ENCODE assay signal across 8 cellular contexts in the genomic region with DNA sequence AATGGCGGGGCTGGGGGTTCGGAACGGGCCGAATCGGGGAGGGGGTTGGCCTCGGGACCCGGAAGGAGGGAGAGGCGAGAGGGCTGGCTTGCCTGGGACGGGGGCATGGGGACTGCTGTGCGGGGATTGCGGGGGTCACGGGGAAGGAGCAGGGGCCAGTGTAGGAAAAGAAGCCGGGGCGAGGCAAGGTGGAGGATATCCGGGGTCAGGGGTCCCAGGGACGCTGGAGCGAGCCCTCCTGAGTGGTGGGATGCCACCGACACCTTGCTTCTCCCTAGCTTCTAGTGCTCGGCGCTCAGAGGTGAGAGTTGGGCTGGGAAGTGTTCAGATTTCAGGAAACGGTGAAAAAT. TPM values are rescaled to one million over a fixed set of nuclear protein-coding genes. Genes with fewer than 3 reads are reported as not detected.
DNase-seq lines count a peak whose midpoint lies in the region; ATAC-seq and TF ChIP-seq lines count a peak whose summit lies in the region.

No MANE protein-coding gene starts in this region.

- peaks cover 3 to 23% of the 10 kb centered on the region in 2 experiments; a peak in 2 of 4 replicates for H3K4me1 ChIP-seq in HCT116 (ENCODE audit: control insufficient read depth in 1 of 2, insufficient read depth in 2 of 2, low read length in 2 of 2)
- peaks cover 10% of the 10 kb centered on the region for H3K4me1 ChIP-seq in hepatocyte (ENCODE audit: insufficient read depth)
- peaks cover 22 to 27% (median 23%) of the 10 kb centered on the region in 3 donors for H3K4me1 ChIP-seq in skeletal muscle tissue (ENCODE audit: control insufficient read depth in 3 of 3, insufficient read depth in 3 of 3, low read length in 3 of 3)

- no peaks in the 10 kb centered on the region for H3K79me2 ChIP-seq in HCT116 (ENCODE audit: insufficient read depth, low read length)
- H3K79me2 ChIP-seq in hepatocyte, result no peaks in the 10 kb centered on the region

- no peaks in the 10 kb centered on the region for H3K9me3 ChIP-seq in HCT116 (ENCODE audit: control insufficient read depth in 1 of 2, insufficient read depth in 1 of 2, low read depth in 1 of 2, low read length in 2 of 2)
- no peaks in the 10 kb centered on the region for H3K9me3 ChIP-seq in T-helper 17 cell (ENCODE audit: control insufficient read depth, low read length, poor library complexity, severe bottlenecking)
- no peaks in the 10 kb centered on the region for H3K9me3 ChIP-seq in hepatocyte (ENCODE audit: low read depth)
- H3K9me3 ChIP-seq in skeletal muscle tissue (ENCODE audit: control insufficient read depth in 3 of 3, low read length in 3 of 3), result no peaks in the 10 kb centered on the region

- BruUV-seq in HCT116 (replicated peaks; lab: Mats Ljungman, UMichigan), result no TSS peak

- H3K4me1 Mint-ChIP-seq in T-helper 17 cell, result peaks cover 32% of the 10 kb centered on the region

- no peak for TF ChIP-seq RAD21 in HCT116 (IDR thresholded peaks at IDR 0.05; ENCODE audit: low read depth)

- H4K20me1 ChIP-seq in HCT116 (ENCODE audit: insufficient read depth), result no peaks in the 10 kb centered on the region
- no peaks in the 10 kb centered on the region for H4K20me1 ChIP-seq in hepatocyte (ENCODE audit: insufficient read depth, poor library complexity, severe bottlenecking)

- H3K27ac ChIP-seq in HCT116 (ENCODE audit: low read depth, low read length) (peak overlapping the region; percentile 35; the same call in 1 of the 2 replicates), hepatocyte (no peak overlapping the region), skeletal muscle tissue (ENCODE audit: low read depth, low read length) (no peak overlapping the region)

- no peaks in the 10 kb centered on the region for H3K27me3 ChIP-seq in HCT116 (ENCODE audit: insufficient read depth, low read length)
- H3K27me3 ChIP-seq in hepatocyte, result peaks cover 17% of the 10 kb centered on the region
- H3K27me3 ChIP-seq in skeletal muscle tissue (ENCODE audit: control insufficient read depth in 3 of 3, insufficient read depth in 3 of 3, low read length in 3 of 3), result no peaks in the 10 kb centered on the region

- TF ChIP-seq CTCF in HCT116 (IDR thresholded peaks at IDR 0.05 in 2 of 3, conservative IDR thresholded peaks at IDR 0.05 in 1 of 3; ENCODE audit: borderline replicate concordance in 1 of 3, insufficient read depth in 1 of 3, low read depth in 2 of 3, low read length in 2 of 3) (no peak), hepatocyte (IDR thresholded peaks at IDR 0.05; ENCODE audit: poor library complexity) (no peak)

- DNase-seq in HCT116 (ENCODE audit: low read depth, low spot score) (no peak), T-helper 17 cell (no peak), hepatocyte (ENCODE audit: low spot score) (no peak), superior temporal gyrus (ENCODE audit: extremely low spot score) (no peak), NCI-H2227 treated with DMSO at 0.1 percent for 48 hours (lab: John Stamatoyannopoulos, UW) (no peak)

- no peak overlapping the region for H2AFZ ChIP-seq in HCT116 (ENCODE audit: low read depth, low read length, poor library complexity, severe bottlenecking)
- H2AFZ ChIP-seq in hepatocyte, result peak overlapping the region; percentile 91

- CTCF ChIA-PET in HCT116 (lab: Charles Lee), result interaction anchor here (0.7 to 1.4 kb wide), 2 partner anchors 74 to 79 kb away, joined by 4 read pairs; no protein-coding TSS in a partner anchor

- intact Hi-C loops in HCT116 (cut with micrococcal nuclease), result no loop called here

- RAD21 ChIA-PET in HCT116 (lab: Charles Lee; ENCODE audit: low non-redundant PET in 1 of 2, low total read pairs in 2 of 2, uncharacterized antibody in 2 of 2, unreplicated experiment in 2 of 2), result interaction anchor here (0.6 to 1.0 kb wide), 2 partner anchors 32 to 80 kb away, joined by 5 to 6 read pairs; no protein-coding TSS in a partner anchor

- H3K9ac ChIP-seq in HCT116 (ENCODE audit: low read length) (peak overlapping the region; percentile 75), skeletal muscle tissue (ENCODE audit: low read depth in 1 of 3, low read length in 3 of 3) (peak overlapping the region in 2 of 3 donors; percentile 30 to 55)

- POLR2A ChIA-PET in HCT116 (lab: Charles Lee), result interaction anchor here (1.0 kb wide), 1 partner anchor 9 kb away, joined by 3 read pairs; no protein-coding TSS in a partner anchor

- no peaks in the 10 kb centered on the region for H3K36me3 Mint-ChIP-seq in T-helper 17 cell (ENCODE audit: low read depth)

- ATAC-seq in HCT116 (peak; percentile 1; the same call in 1 of the 2 replicates), T-helper 17 cell (no peak), GM18867 (IDR thresholded peaks at IDR 0.05; ENCODE audit: unreplicated experiment) (no peak), GM19463 (IDR thresholded peaks at IDR 0.05; ENCODE audit: unreplicated experiment) (no peak)

- H3K9me2 ChIP-seq in HCT116 (ENCODE audit: insufficient read depth) (no peaks in the 10 kb centered on the region), hepatocyte (replicated peaks; ENCODE audit: insufficient read depth) (no peaks in the 10 kb centered on the region)

- H3K36me3 ChIP-seq in HCT116 (ENCODE audit: control insufficient read depth in 1 of 2, insufficient read depth in 2 of 2, low read length in 2 of 2) (no peaks in the 10 kb centered on the region), hepatocyte (replicated peaks; ENCODE audit: insufficient read depth, low read depth) (no peaks in the 10 kb centered on the region), skeletal muscle tissue (ENCODE audit: control insufficient read depth in 3 of 3, insufficient read depth in 3 of 3, low read length in 3 of 3) (no peaks in the 10 kb centered on the region)

- WGBS in hepatocyte (ENCODE audit: low lambda C conversion rate, missing lambda C conversion rate), result 0% methylated on average over 4 of the region's 21 CpGs

- H3K4me3 Mint-ChIP-seq in T-helper 17 cell, result peak overlapping the region; percentile 90

- TF ChIP-seq POLR2A in HCT116 (IDR thresholded peaks at IDR 0.05; ENCODE audit: borderline replicate concordance, extremely low read depth, insufficient read depth, insufficient read length), result no peak

- H3K27ac Mint-ChIP-seq in T-helper 17 cell, result no peak overlapping the region

- H3K4me3 ChIP-seq in HCT116 (replicated peaks in 1 of 2; ENCODE audit: low read depth in 1 of 2, low read length in 2 of 2), result peak overlapping the region; percentile 67 to 74
- H3K4me3 ChIP-seq in hepatocyte, result peak overlapping the region; percentile 75
- peak overlapping the region; percentile 61 to 83 (median 69) for H3K4me3 ChIP-seq in skeletal muscle tissue (ENCODE audit: low read length in 3 of 3)

- no peaks in the 10 kb centered on the region for H3K27me3 Mint-ChIP-seq in T-helper 17 cell

- peak overlapping the region; percentile 98 for H3K4me2 ChIP-seq in HCT116 (ENCODE audit: low read length)
- peak overlapping the region; percentile 100 for H3K4me2 ChIP-seq in hepatocyte

TF ChIP-seq in HCT116, 20 proteins besides CTCF, POLR2A, EP300 and RAD21:
- TF ChIP-seq SP1 (IDR thresholded peaks at IDR 0.05; ENCODE audit: low read depth) (no peak), EGR1 (IDR thresholded peaks at IDR 0.05; ENCODE audit: low read depth) (no peak), JUND (IDR thresholded peaks at IDR 0.05) (no peak), REST (IDR thresholded peaks at IDR 0.05; ENCODE audit: low read depth) (no peak), CBX3 (IDR thresholded peaks at IDR 0.05; ENCODE audit: low read depth) (no peak), FOSL1 (IDR thresholded peaks at IDR 0.05; ENCODE audit: low read depth) (no peak), ATF3 (IDR thresholded peaks at IDR 0.05) (no peak), SRF (IDR thresholded peaks at IDR 0.05; ENCODE audit: low read depth) (no peak), CEBPB (IDR thresholded peaks at IDR 0.05; ENCODE audit: low read depth) (no peak)

RNA-seq across cellular contexts. Expression of gene GDPD5, which starts 0.4 kb away (rescaled TPM):
- total RNA-seq in HCT116 (2021; ENCODE audit: unreplicated experiment) (27.5 TPM), T-helper 17 cell (100 to 1,000 TPM in 1 of 2 donors, 10 to 100 TPM in 1; 77.3 to 108 TPM), hepatocyte (5.2 and 7.3 TPM in 2 replicates), skeletal muscle tissue (7.8 TPM)
- 23.0 and 24.7 TPM in 2 replicates for polyA plus RNA-seq in HCT116 (2012)
- polyA plus RNA-seq in hepatocyte, result 6.3 and 8.9 TPM in 2 replicates

RNA-seq across cellular contexts. Expression of gene SERPINH1, which starts 35.9 kb away (rescaled TPM):
- total RNA-seq in HCT116 (2021; ENCODE audit: unreplicated experiment) (84.9 TPM), T-helper 17 cell (1 to 10 TPM; 3.5 to 3.6 TPM), hepatocyte (709 and 805 TPM in 2 replicates), skeletal muscle tissue (237 TPM)
- 122 and 130 TPM in 2 replicates for polyA plus RNA-seq in HCT116 (2012)
- 479 and 492 TPM in 2 replicates for polyA plus RNA-seq in hepatocyte

Comparison
In these comparisons a context has a peak if more than half of its experiments do, and no peak if none do; other contexts are left out.
1. RNA of gene SERPINH1, which starts 35.9 kb away (total RNA-seq): 709 to 805 TPM in hepatocyte, 237 TPM in skeletal muscle tissue (single experiment) and 84.9 TPM in HCT116 (single experiment); 3.5 to 3.6 TPM in T-helper 17 cell; every median in the first group is over 10 times any median in the second.
2. Peak in every context shown above with its lines, with median percentiles within 50 percentile points of each other: H3K4me3 ChIP-seq.